Comparison of ENCODE assay signal across 15 cellular contexts in the genomic region with DNA sequence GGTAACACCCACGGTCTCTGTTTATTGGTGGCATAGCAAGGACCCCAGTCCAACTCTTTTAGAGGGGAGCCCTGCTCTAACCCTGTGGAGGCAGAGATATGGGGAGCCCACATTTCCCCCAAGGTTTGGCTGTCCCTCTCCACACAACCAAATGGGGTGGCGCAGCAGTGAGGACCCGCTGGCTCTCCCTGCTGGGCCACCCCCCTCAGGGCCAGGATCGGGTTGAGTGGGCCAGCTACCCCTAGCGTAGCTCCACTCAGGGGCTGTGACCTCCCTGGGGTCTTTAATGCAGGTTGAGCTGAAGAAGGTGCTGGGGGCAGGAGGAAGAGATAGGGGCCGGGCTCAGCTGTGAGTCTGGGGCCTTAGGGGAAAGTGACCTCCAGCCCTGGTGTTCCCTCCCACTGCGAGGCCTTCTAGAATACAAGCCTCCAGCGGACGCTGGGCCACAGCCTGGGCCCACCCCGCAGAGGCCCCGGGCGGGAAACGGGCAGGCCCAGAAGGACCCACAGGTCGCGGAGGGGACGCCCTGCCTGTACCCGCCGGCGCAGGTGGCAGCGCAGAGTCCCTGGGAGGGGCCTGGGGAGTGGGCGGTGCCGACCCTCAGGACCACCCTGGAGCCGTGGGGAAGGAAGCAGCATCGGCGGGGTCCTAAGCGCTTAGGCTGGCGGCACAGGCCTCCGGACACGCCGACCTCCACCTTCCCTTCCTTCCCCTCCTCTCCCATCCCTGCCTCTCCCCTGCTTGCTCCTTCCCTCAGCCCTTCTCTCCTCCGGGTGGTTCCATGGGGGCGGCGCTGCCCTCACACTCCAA. TPM values are rescaled to one million over a fixed set of nuclear protein-coding genes. Genes with fewer than 3 reads are reported as not detected.
DNase-seq lines count a peak whose midpoint lies in the region; ATAC-seq and TF ChIP-seq lines count a peak whose summit lies in the region.
"Had no signal": no experiment of that assay in that cellular context is flagged by ENCODE, and none has a peak within 500 bp of the region (broad histone marks: within the 10 kb centered on the region; RNA-seq: fewer than 3 reads in every experiment).

No MANE protein-coding gene starts in this region.

- H3K36me3 ChIP-seq in mesenchymal stem cell (ENCODE audit: control insufficient read depth in 1 of 2, insufficient read depth in 2 of 2, low read depth in 1 of 2, low read length in 2 of 2) = peaks cover 0 to 3% of the 10 kb centered on the region in 2 experiments
- H3K36me3 ChIP-seq in vagina = no peaks in the 10 kb centered on the region
- no peaks in the 10 kb centered on the region for H3K36me3 ChIP-seq in colonic mucosa
- H3K36me3 ChIP-seq: brain microvascular endothelial cell had no signal

- peak overlapping the region; percentile 33 for H4K8ac ChIP-seq in mesenchymal stem cell (ENCODE audit: low read length)

- H3K9ac ChIP-seq in mesenchymal stem cell (ENCODE audit: low read length) (peak overlapping the region; percentile 57), colonic mucosa (ENCODE audit: low read depth in 2 of 2, low read length in 2 of 2) (no peak overlapping the region)

- H2BK15ac ChIP-seq in mesenchymal stem cell (ENCODE audit: low read depth, poor library complexity, severe bottlenecking) = no peak overlapping the region

- ATAC-seq in Right ventricle myocardium superior (ENCODE audit: poor library complexity) (no peak), HG02885 (IDR thresholded peaks at IDR 0.05; ENCODE audit: poor library complexity, unreplicated experiment) (no peak)
- ATAC-seq: CD8-positive, alpha-beta T cell; effector memory CD8-positive, alpha-beta T cell had no signal

- intact Hi-C loops in Right ventricle myocardium superior (cut with DNase I) (no loop called here), vagina (cut with DNase I) (loop anchor here (5.0 kb wide), 1 partner anchor 77 kb away; no protein-coding TSS in a partner anchor), colonic mucosa (cut with DNase I) (no loop called here)

- H3K79me1 ChIP-seq in mesenchymal stem cell (replicated peaks; ENCODE audit: low read length, poor library complexity, severe bottlenecking) = no peaks in the 10 kb centered on the region

- H4K91ac ChIP-seq in mesenchymal stem cell (ENCODE audit: low read length) = peak overlapping the region; percentile 76

- no peak overlapping the region for H3K4ac ChIP-seq in mesenchymal stem cell (ENCODE audit: low read depth in 1 of 2, low read length in 2 of 2)

- peak overlapping the region; percentile 31 for H3K4me2 ChIP-seq in mesenchymal stem cell (ENCODE audit: low read length, poor library complexity, severe bottlenecking)

- no peak overlapping the region for H3K4me3 ChIP-seq in mesenchymal stem cell (ENCODE audit: insufficient read depth in 1 of 2, low read depth in 1 of 2, low read length in 2 of 2)
- no peak overlapping the region for H3K4me3 ChIP-seq in vagina
- no peak overlapping the region for H3K4me3 ChIP-seq in colonic mucosa
- H3K4me3 ChIP-seq: GM12878 had no signal

- TF ChIP-seq CTCF in vagina (IDR thresholded peaks at IDR 0.05) (no peak), colonic mucosa (IDR thresholded peaks at IDR 0.05) (no peak)

- H2BK5ac ChIP-seq in mesenchymal stem cell (ENCODE audit: low read depth, low read length, poor library complexity, severe bottlenecking) = no peak overlapping the region

- H3K27ac ChIP-seq in mesenchymal stem cell (ENCODE audit: low read length, poor library complexity, severe bottlenecking) = no peak overlapping the region
- peak overlapping the region; percentile 39 for H3K27ac ChIP-seq in vagina
- no peak overlapping the region for H3K27ac ChIP-seq in colonic mucosa
- H3K27ac ChIP-seq: 22Rv1, brain microvascular endothelial cell, foreskin keratinocyte had no signal

- peak; percentile 61 for DNase-seq in activated effector memory CD4-positive, alpha-beta T cell treated with anti-CD3 and anti-CD28 coated beads, Interleukin-2, amount 50 U/mL, for 16 hours
- DNase-seq in activated effector memory CD4-positive, alpha-beta T cell treated with Interleukin-2 at 50 U/mL for 16 hours = no peak
- DNase-seq in Right ventricle myocardium superior = peak; percentile 37
- no peak for DNase-seq in mesenchymal stem cell
- DNase-seq in vagina (ENCODE audit: extremely low spot score in 2 of 2) = no peak
- DNase-seq in colonic mucosa = no peak
- DNase-seq in NCI-H774 (lab: John Stamatoyannopoulos, UW) = no peak
- DNase-seq: CD8-positive, alpha-beta T cell; effector memory CD8-positive, alpha-beta T cell; foreskin keratinocyte; trophoblast cell had no signal

- peak overlapping the region in 1 of 2 experiments; percentile 49 for H2BK12ac ChIP-seq in mesenchymal stem cell (ENCODE audit: low read length in 2 of 2)

- H3K14ac ChIP-seq in mesenchymal stem cell (ENCODE audit: low read length in 2 of 2) = no peak overlapping the region

- no peak for TF ChIP-seq POLR2A in vagina (IDR thresholded peaks at IDR 0.05)

- 38% methylated on average over 12 of the region's 33 CpGs for WGBS in mesenchymal stem cell

- H3K9me3 ChIP-seq in mesenchymal stem cell (ENCODE audit: control insufficient read depth, low read length) (no peaks in the 10 kb centered on the region), vagina (no peaks in the 10 kb centered on the region), colonic mucosa (no peaks in the 10 kb centered on the region)

- H3K23ac ChIP-seq in mesenchymal stem cell (ENCODE audit: low read length in 2 of 2) = no peak overlapping the region

- no peak overlapping the region for H2AK5ac ChIP-seq in mesenchymal stem cell (ENCODE audit: low read length, severe bottlenecking)

- H3K4me1 ChIP-seq in mesenchymal stem cell (ENCODE audit: control insufficient read depth, insufficient read depth, low read depth, low read length) = peaks cover 26% of the 10 kb centered on the region
- H3K4me1 ChIP-seq in vagina = peaks cover 58% of the 10 kb centered on the region
- H3K4me1 ChIP-seq in colonic mucosa = no peaks in the 10 kb centered on the region
- H3K4me1 ChIP-seq: foreskin keratinocyte had no signal

- H3K18ac ChIP-seq in mesenchymal stem cell (ENCODE audit: low read depth in 1 of 2, low read length in 2 of 2) = no peak overlapping the region

- H2BK120ac ChIP-seq in mesenchymal stem cell (ENCODE audit: low read depth, low read length) = no peak overlapping the region

- H3K27me3 ChIP-seq in mesenchymal stem cell (ENCODE audit: control insufficient read depth in 1 of 2, insufficient read depth in 1 of 2, low read length in 2 of 2) (peaks cover 0 to 43% of the 10 kb centered on the region in 2 experiments), vagina (no peaks in the 10 kb centered on the region), colonic mucosa (peaks cover 3% of the 10 kb centered on the region)

- no peak overlapping the region for H2AFZ ChIP-seq in mesenchymal stem cell (ENCODE audit: low read depth, low read length)

RNA-seq across cellular contexts. Expression of gene CROCC2, which starts 9.6 kb away (rescaled TPM):
- total RNA-seq in Right ventricle myocardium superior (not detected), vagina (0.49 TPM), colonic mucosa (under 1 TPM in 1 of 2 donors, not detected in 1; 0.05 TPM)
- polyA plus RNA-seq in mesenchymal stem cell (2013, experiment 1 of 2) = not detected
- polyA plus RNA-seq in mesenchymal stem cell (2013, experiment 2 of 2) = not detected
- total RNA-seq: CD8-positive, alpha-beta T cell; foreskin keratinocyte; GM12878 had no signal
- polyA plus RNA-seq: foreskin keratinocyte, GM12878 had no signal

RNA-seq across cellular contexts. Expression of gene MAB21L4, which starts 19.8 kb away (rescaled TPM):
- not detected for total RNA-seq in Right ventricle myocardium superior
- polyA plus RNA-seq in mesenchymal stem cell (2013, experiment 1 of 2) = not detected
- polyA plus RNA-seq in mesenchymal stem cell (2013, experiment 2 of 2) = not detected
- 21.1 TPM for total RNA-seq in vagina
- total RNA-seq in colonic mucosa = 10 to 100 TPM in 1 of 2 donors, 1 to 10 TPM in 1; 6.1 to 22.2 TPM
- total RNA-seq: CD8-positive, alpha-beta T cell; GM12878 had no signal

RNA-seq across cellular contexts. Expression of gene AGXT, which starts 47.1 kb away (rescaled TPM):
- total RNA-seq in Right ventricle myocardium superior (not detected), vagina (not detected), colonic mucosa (1 to 10 TPM; 1.9 to 6.1 TPM)
- polyA plus RNA-seq in mesenchymal stem cell (2013, experiment 1 of 2) = not detected
- polyA plus RNA-seq in mesenchymal stem cell (2013, experiment 2 of 2) = not detected
- total RNA-seq: CD8-positive, alpha-beta T cell; foreskin keratinocyte had no signal
- polyA plus RNA-seq: foreskin keratinocyte, GM12878 had no signal

Comparison
In these comparisons a context has a peak if more than half of its experiments do, and no peak if none do; other contexts are left out.
1. DNase-seq: peak in activated effector memory CD4-positive, alpha-beta T cell treated with anti-CD3 and anti-CD28 coated beads, Interleukin-2, amount 50 U/mL, for 16 hours (single experiment) and Right ventricle myocardium superior (single experiment); none in activated effector memory CD4-positive, alpha-beta T cell treated with Interleukin-2 at 50 U/mL for 16 hours (single experiment), mesenchymal stem cell (single experiment), vagina (0 of 2), colonic mucosa (single experiment) and NCI-H774 (single experiment).